In the genomic region with DNA sequence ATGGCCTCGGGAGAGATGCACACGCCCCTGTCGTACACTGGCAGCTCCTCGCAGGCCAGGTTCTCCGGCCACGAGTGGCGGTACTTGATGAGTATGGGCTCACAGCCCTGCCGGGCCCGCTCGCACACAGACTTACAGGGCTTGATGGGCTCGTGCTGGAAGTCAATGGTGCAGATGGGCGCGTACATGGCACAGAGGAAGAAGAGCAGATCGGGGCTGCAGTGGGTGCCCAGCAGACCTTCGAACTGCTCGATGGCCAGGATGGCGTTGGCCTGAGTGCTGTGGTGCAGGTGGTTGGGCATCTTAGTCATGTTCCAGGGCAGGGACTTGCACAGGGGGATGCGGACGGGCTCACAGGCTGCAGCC, we compare ENCODE assay signal across 9 cellular contexts. TPM values are rescaled to one million over a fixed set of nuclear protein-coding genes. Genes with fewer than 3 reads are reported as not detected.
DNase-seq lines count a peak whose midpoint lies in the region; ATAC-seq, FAIRE-seq and TF ChIP-seq lines count a peak whose summit lies in the region.
"Had no signal": no experiment of that assay in that cellular context is flagged by ENCODE, and none has a peak within 500 bp of the region (broad histone marks: within the 10 kb centered on the region; RNA-seq: fewer than 3 reads in every experiment).

No MANE protein-coding gene starts in this region.

- TF ChIP-seq CTCF in gastroesophageal sphincter (IDR thresholded peaks at IDR 0.05) (no peak), psoas muscle (IDR thresholded peaks at IDR 0.05) (no peak)

- peak overlapping the region; percentile 66 for H3K4me3 Mint-ChIP-seq in T-helper 17 cell

- H3K27ac Mint-ChIP-seq in T-helper 17 cell: no peak overlapping the region

- H3K36me3 Mint-ChIP-seq in T-helper 17 cell (ENCODE audit: low read depth): peaks cover 6% of the 10 kb centered on the region

- intact Hi-C loops in psoas muscle (cut with DNase I): no loop called here

- TF ChIP-seq POLR2A in gastroesophageal sphincter (IDR thresholded peaks at IDR 0.05): no peak

- H3K27ac ChIP-seq in gastroesophageal sphincter (peak overlapping the region in 3 of 4 donors; percentile 67 to 78 (median 75)), psoas muscle (peak overlapping the region; percentile 38)

- peak overlapping the region; percentile 40 to 57 for H3K4me3 ChIP-seq in gastroesophageal sphincter
- H3K4me3 ChIP-seq in psoas muscle: peak overlapping the region; percentile 67

- peaks cover 15% of the 10 kb centered on the region for H3K4me1 Mint-ChIP-seq in T-helper 17 cell

- peaks cover 9 to 61% (median 11%) of the 10 kb centered on the region in 3 donors for H3K4me1 ChIP-seq in gastroesophageal sphincter
- peaks cover 15% of the 10 kb centered on the region for H3K4me1 ChIP-seq in psoas muscle

- ATAC-seq in T-helper 17 cell (no peak), gastroesophageal sphincter (peak; percentile 32), psoas muscle (peak in 3 of 4 donors; percentile 25 to 41 (median 35)), HG03439 (IDR thresholded peaks at IDR 0.05; ENCODE audit: unreplicated experiment) (no peak)

- DNase-seq in EL (peak; percentile 33), T-helper 17 cell (no peak), psoas muscle (peak in 1 of 2 donors; percentile 21), amygdala (lab: John Stamatoyannopoulos, UW) (no peak), urothelium cell line (ENCODE audit: low spot score) (no peak), NAMALWA (ENCODE audit: low spot score) (no peak)
- DNase-seq: MV-4-11 had no signal

- H3K27me3 ChIP-seq in gastroesophageal sphincter (no peaks in the 10 kb centered on the region), psoas muscle (ENCODE audit: insufficient read depth in 3 of 3, low read length in 2 of 3) (peaks cover 0 to 10% (median 0%) of the 10 kb centered on the region in 3 donors)

- 33 to 47% methylated on average over 1 to 3 of the region's 19 CpGs for WGBS in gastroesophageal sphincter (ENCODE audit: low coverage in 1 of 2), 2 donors
- 17 to 21% (median 20%) methylated on average over 19 of the region's 19 CpGs for WGBS in psoas muscle, 3 donors

- H3K27me3 Mint-ChIP-seq in T-helper 17 cell: peaks cover 89% of the 10 kb centered on the region

- FAIRE-seq in urothelium cell line (lab: Jason Lieb, UNC): no peak

- H3K36me3 ChIP-seq in gastroesophageal sphincter (no peaks in the 10 kb centered on the region), psoas muscle (ENCODE audit: insufficient read depth in 1 of 2, low read depth in 1 of 2) (no peaks in the 10 kb centered on the region)

- no peak for TF ChIP-seq EP300 in gastroesophageal sphincter (IDR thresholded peaks at IDR 0.05)

- H3K9me3 ChIP-seq in T-helper 17 cell (ENCODE audit: control insufficient read depth, low read length, poor library complexity, severe bottlenecking) (no peaks in the 10 kb centered on the region), gastroesophageal sphincter (no peaks in the 10 kb centered on the region), psoas muscle (no peaks in the 10 kb centered on the region)

RNA-seq across cellular contexts. Expression of a gene that starts 0.4 kb away (rescaled TPM):
- total RNA-seq in T-helper 17 cell: not detected
- total RNA-seq in gastroesophageal sphincter: 10 to 100 TPM in 3 of 4 donors, 1 to 10 TPM in 1; 8.5 to 88.4 (median 18.6) TPM
- total RNA-seq in psoas muscle: 10 to 100 TPM in 1 of 4 donors, 1 to 10 TPM in 3; 1.3 to 19.8 (median 3.0) TPM
- 1 to 10 TPM in 2 of 3 donors, under 1 TPM in 1; 0.57 to 3.1 (median 2.7) TPM for polyA plus RNA-seq in psoas muscle

Comparison
In these comparisons a context has a peak if more than half of its experiments do, and no peak if none do; other contexts are left out.
1. ATAC-seq: peak in gastroesophageal sphincter (single experiment) and psoas muscle (3 of 4); none in T-helper 17 cell (single experiment) and HG03439 (single experiment).